In the genomic region with DNA sequence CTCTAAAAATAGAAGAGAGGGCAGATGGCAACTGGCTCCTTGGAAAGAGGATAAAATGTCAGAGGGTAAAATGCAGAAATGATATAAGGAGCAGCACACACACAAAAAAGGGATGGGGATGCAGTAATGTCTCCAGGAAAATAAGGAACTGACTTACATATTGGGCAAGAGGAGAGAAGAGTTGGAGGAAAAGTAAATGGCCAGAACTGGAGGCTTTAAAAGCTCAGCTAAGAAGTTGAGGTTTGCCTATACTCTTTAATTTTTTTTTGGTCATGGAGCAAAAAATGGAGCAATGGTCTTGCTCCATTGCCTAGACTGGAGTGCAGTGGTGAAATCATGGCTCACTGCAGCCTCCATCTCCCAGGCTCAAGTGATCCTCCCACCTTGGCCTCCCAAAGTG, we compare ENCODE assay signal across 20 cellular contexts.
DNase-seq lines count a peak whose midpoint lies in the region; ATAC-seq and TF ChIP-seq lines count a peak whose summit lies in the region.
"Had no signal": no experiment of that assay in that cellular context is flagged by ENCODE, and none has a peak within 500 bp of the region (broad histone marks: within the 10 kb centered on the region; RNA-seq: fewer than 3 reads in every experiment).

No MANE protein-coding gene starts in this region.

- H3K4me1 Mint-ChIP-seq in dendritic cell treated with granulocyte-macrophage colony-stimulating factor and Interleukin-4, amounts not matched to agents 40 ng/mL and 50 ng/mL, for 4 days (ENCODE audit: low read depth): peaks cover 83% of the 10 kb centered on the region
- H3K4me1 Mint-ChIP-seq in neural progenitor cell: peaks cover 23% of the 10 kb centered on the region
- H3K4me1 Mint-ChIP-seq: naive B cell had no signal

- peaks cover 3% of the 10 kb centered on the region for H3K36me3 ChIP-seq in neural progenitor cell
- H3K36me3 ChIP-seq: left lung had no signal

- H3F3A ChIP-seq in neural progenitor cell (ENCODE audit: low read depth): no peaks in the 10 kb centered on the region

- H4K20me1 ChIP-seq in neural progenitor cell (ENCODE audit: low read depth): no peaks in the 10 kb centered on the region

- peak overlapping the region; percentile 17 for H3K27ac Mint-ChIP-seq in dendritic cell treated with granulocyte-macrophage colony-stimulating factor and Interleukin-4, amounts not matched to agents 40 ng/mL and 50 ng/mL, for 4 days
- no peak overlapping the region for H3K27ac Mint-ChIP-seq in neural progenitor cell
- H3K27ac Mint-ChIP-seq: activated naive CD4-positive, alpha-beta T cell treated with anti-CD3 and anti-CD28 coated beads, Interleukin-2, amount 50 U/mL, for 72 hours; T-helper 1 cell treated with Interleukin-12 subunit alpha and Interleukin-12 subunit beta and Interleukin-4 antibody, amounts not matched to agents 30 μg/mL and 1 μg/mL, for 36 hours had no signal

- intact Hi-C loops in dendritic cell treated with granulocyte-macrophage colony-stimulating factor and Interleukin-4, amounts not matched to agents 40 ng/mL and 50 ng/mL, for 4 days (cut with micrococcal nuclease): no loop called here

- peaks cover 19% of the 10 kb centered on the region for H3K9me3 ChIP-seq in neural progenitor cell (ENCODE audit: low read depth)

- no peak overlapping the region for H3K27ac ChIP-seq in neural progenitor cell
- H3K27ac ChIP-seq: 22Rv1, left lung, psoas muscle had no signal

- no peak for TF ChIP-seq CTCF in neural progenitor cell (IDR thresholded peaks at IDR 0.05)

- ATAC-seq in HG02973 (IDR thresholded peaks at IDR 0.05; ENCODE audit: unreplicated experiment): no peak
- ATAC-seq: activated naive CD4-positive, alpha-beta T cell treated with anti-CD3 and anti-CD28 coated beads, Interleukin-2, amount 50 U/mL, for 72 hours; GM12878; left lung; psoas muscle had no signal

- no peak overlapping the region for H3K4me3 ChIP-seq in neural progenitor cell
- H3K4me3 ChIP-seq: GM12878, left lung, psoas muscle had no signal

- peaks cover 88% of the 10 kb centered on the region for H3K36me3 Mint-ChIP-seq in dendritic cell treated with granulocyte-macrophage colony-stimulating factor and Interleukin-4, amounts not matched to agents 40 ng/mL and 50 ng/mL, for 4 days (ENCODE audit: low read depth)
- no peaks in the 10 kb centered on the region for H3K36me3 Mint-ChIP-seq in neural progenitor cell
- H3K36me3 Mint-ChIP-seq: CD4-positive, CD25-positive, alpha-beta regulatory T cell had no signal

- no peaks in the 10 kb centered on the region for H3K27me3 Mint-ChIP-seq in dendritic cell treated with granulocyte-macrophage colony-stimulating factor and Interleukin-4, amounts not matched to agents 40 ng/mL and 50 ng/mL, for 4 days
- peaks cover 6% of the 10 kb centered on the region for H3K27me3 Mint-ChIP-seq in neural progenitor cell (ENCODE audit: insufficient read depth, low read depth)

- DNase-seq in DMS53 (lab: John Stamatoyannopoulos, UW) (peak; percentile 76), DMS53 treated with DMSO at 0.1 percent for 48 hours (lab: John Stamatoyannopoulos, UW; ENCODE audit: unreplicated experiment) (no peak), NOMO-1 treated with DMSO at 0.1 percent for 48 hours (lab: John Stamatoyannopoulos, UW; ENCODE audit: unreplicated experiment) (peak; percentile 50), neural progenitor cell (ENCODE audit: low spot score) (peak; percentile 29), DMS79 (lab: John Stamatoyannopoulos, UW) (no peak)
- DNase-seq in stimulated activated CD4-positive, alpha-beta T cell treated with anti-CD3 and anti-CD28 coated beads, Interleukin-15, amount 100 ng/mL, for 24 hours: no peak
- DNase-seq: activated CD4-positive, alpha-beta T cell treated with anti-CD3 and anti-CD28 coated beads for 1 hour; activated T-cell treated with anti-CD3 and anti-CD28 coated beads for 4 hours; CD4-positive, CD25-positive, alpha-beta regulatory T cell; EL; left lung; naive B cell; RPMI8226 had no signal

- H3K4me1 ChIP-seq in neural progenitor cell: no peaks in the 10 kb centered on the region
- H3K4me1 ChIP-seq: left lung, psoas muscle had no signal

- H3K27me3 ChIP-seq in neural progenitor cell: no peaks in the 10 kb centered on the region
- H3K27me3 ChIP-seq: left lung had no signal

- no peaks in the 10 kb centered on the region for H3K79me2 ChIP-seq in neural progenitor cell (ENCODE audit: low read depth)

- no peak overlapping the region for H2AFZ ChIP-seq in neural progenitor cell (replicated peaks)

- H3K9me3 Mint-ChIP-seq in dendritic cell treated with granulocyte-macrophage colony-stimulating factor and Interleukin-4, amounts not matched to agents 40 ng/mL and 50 ng/mL, for 4 days: no peaks in the 10 kb centered on the region
- H3K9me3 Mint-ChIP-seq in neural progenitor cell: no peaks in the 10 kb centered on the region
- H3K9me3 Mint-ChIP-seq: T-helper 1 cell treated with Interleukin-12 subunit alpha and Interleukin-12 subunit beta and Interleukin-4 antibody, amounts not matched to agents 30 μg/mL and 1 μg/mL, for 36 hours had no signal

- H3K9ac ChIP-seq in neural progenitor cell: no peak overlapping the region

- no peak overlapping the region for H3K4me2 ChIP-seq in neural progenitor cell

- no peak overlapping the region for H3K4me3 Mint-ChIP-seq in dendritic cell treated with granulocyte-macrophage colony-stimulating factor and Interleukin-4, amounts not matched to agents 40 ng/mL and 50 ng/mL, for 4 days
- H3K4me3 Mint-ChIP-seq in neural progenitor cell: no peak overlapping the region
- H3K4me3 Mint-ChIP-seq: CD4-positive, CD25-positive, alpha-beta regulatory T cell; T-helper 1 cell treated with Interleukin-12 subunit alpha and Interleukin-12 subunit beta and Interleukin-4 antibody, amounts not matched to agents 30 μg/mL and 1 μg/mL, for 36 hours had no signal

Comparison
In these comparisons a context has a peak if more than half of its experiments do, and no peak if none do; other contexts are left out.
1. DNase-seq: peak in DMS53 (single experiment), NOMO-1 treated with DMSO at 0.1 percent for 48 hours (single experiment) and neural progenitor cell (single experiment); none in DMS53 treated with DMSO at 0.1 percent for 48 hours (single experiment), stimulated activated CD4-positive, alpha-beta T cell treated with anti-CD3 and anti-CD28 coated beads, Interleukin-15, amount 100 ng/mL, for 24 hours (single experiment) and DMS79 (single experiment).